ENCODE assay signal across 6 cellular contexts in the genomic region with DNA sequence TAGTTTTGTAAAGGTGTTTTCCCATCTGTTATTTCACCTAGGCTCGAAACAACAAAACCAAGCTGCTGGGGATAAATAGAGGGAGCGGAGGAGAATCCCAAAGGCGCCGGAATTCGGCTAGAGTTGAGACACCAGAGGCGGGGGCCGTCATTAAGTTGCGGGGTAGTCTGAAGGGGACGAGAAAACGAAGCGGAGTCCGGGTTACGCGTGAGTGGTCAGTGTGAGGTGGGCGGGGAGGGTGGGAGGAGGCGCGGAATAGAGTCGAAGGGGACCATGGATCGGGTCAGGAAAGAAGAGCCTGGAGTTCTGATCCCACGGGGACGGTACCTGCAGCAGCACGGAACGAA. TPM values are rescaled to one million over a fixed set of nuclear protein-coding genes. Genes with fewer than 3 reads are reported as not detected.
DNase-seq lines count a peak whose midpoint lies in the region; TF ChIP-seq lines count a peak whose summit lies in the region.

No MANE protein-coding gene starts in this region.

- no peak for TF ChIP-seq POLR2A in thyroid gland (IDR thresholded peaks at IDR 0.05)

- H3K27ac ChIP-seq in thyroid gland: peak overlapping the region; percentile 69 to 90 (median 81)

- intact Hi-C loops in thyroid gland (cut with DNase I): loop anchor here (5.0 kb wide), 1 partner anchor 56 kb away; a partner anchor contains a TSS

- H2AFZ ChIP-seq in Loucy (ENCODE audit: low read length): peak overlapping the region; percentile 88

- H3K4me1 ChIP-seq in Loucy (ENCODE audit: insufficient read depth, low read length, poor library complexity, severe bottlenecking) (peaks cover 32% of the 10 kb centered on the region), thyroid gland (peaks cover 8 to 11% of the 10 kb centered on the region in 2 donors)

- WGBS in thyroid gland, 2 donors: 0 to 1% methylated on average over 23 of the region's 23 CpGs

- peaks cover 15% of the 10 kb centered on the region for H4K20me1 ChIP-seq in Loucy (ENCODE audit: insufficient read depth, low read length, poor library complexity, severe bottlenecking)

- H3K9ac ChIP-seq in Loucy (ENCODE audit: low read depth, low read length, poor library complexity, severe bottlenecking): peak overlapping the region; percentile 98

- DNase-seq in GM06990 (ENCODE audit: extremely low read depth, insufficient read length): no peak
- peak; percentile 12 for DNase-seq in globus pallidus (ENCODE audit: low spot score)
- no peak for DNase-seq in thyroid gland
- DNase-seq in NCI-H82 (lab: John Stamatoyannopoulos, UW): no peak
- DNase-seq in NK-92 treated with Interleukin-12 subunit alpha and Interleukin-12 subunit beta, amount 100 ng/mL, for 24 hours (lab: John Stamatoyannopoulos, UW): no peak

- H3K36me3 ChIP-seq in GM06990 (ENCODE audit: control insufficient read depth, insufficient read depth, low read length) (peaks cover 41% of the 10 kb centered on the region), Loucy (ENCODE audit: insufficient read depth, low read length) (peaks cover 36% of the 10 kb centered on the region; the same call in 1 of the 2 replicates), thyroid gland (peaks cover 37 to 40% of the 10 kb centered on the region in 2 donors)

- no peaks in the 10 kb centered on the region for H3K9me2 ChIP-seq in Loucy (replicated peaks; ENCODE audit: low read depth, low read length)

- H3K27me3 ChIP-seq in GM06990 (replicated peaks; ENCODE audit: control insufficient read depth, insufficient read depth, low read length) (no peaks in the 10 kb centered on the region), Loucy (ENCODE audit: insufficient read depth, low read length, poor library complexity, severe bottlenecking) (no peaks in the 10 kb centered on the region), thyroid gland (no peaks in the 10 kb centered on the region)

- H3K4me3 ChIP-seq in GM06990 (replicated peaks; ENCODE audit: low read depth, low read length) (peak overlapping the region; percentile 94), Loucy (ENCODE audit: low read length, poor library complexity, severe bottlenecking) (peak overlapping the region; percentile 100), thyroid gland (replicated peaks in 1 of 3) (peak overlapping the region; percentile 3 to 83 (median 74))

- peaks cover 60% of the 10 kb centered on the region for H3K79me2 ChIP-seq in Loucy (ENCODE audit: insufficient read depth, low read length)

- H3F3A ChIP-seq in Loucy (ENCODE audit: low read depth): no peaks in the 10 kb centered on the region

- no peak for TF ChIP-seq CTCF in GM06990 (IDR thresholded peaks at IDR 0.05; ENCODE audit: insufficient read depth, low read length, poor library complexity, severe bottlenecking)
- no peak for TF ChIP-seq CTCF in Loucy (conservative IDR thresholded peaks at IDR 0.05; ENCODE audit: low read length)
- TF ChIP-seq CTCF in thyroid gland (IDR thresholded peaks at IDR 0.05): no peak

- peak overlapping the region; percentile 100 for H3K4me2 ChIP-seq in Loucy (ENCODE audit: low read depth, low read length, poor library complexity, severe bottlenecking)

- H3K9me3 ChIP-seq in Loucy (ENCODE audit: insufficient read depth, low read depth, low read length) (no peaks in the 10 kb centered on the region), thyroid gland (no peaks in the 10 kb centered on the region)

RNA-seq across cellular contexts. Expression of a gene that starts 0.4 kb away (rescaled TPM):
- total RNA-seq in thyroid gland: 100 to 1,000 TPM in 3 of 4 donors, 10 to 100 TPM in 1; 95.3 to 153 (median 125) TPM

RNA-seq across cellular contexts. Expression of a gene that starts 0.6 kb away (rescaled TPM):
- total RNA-seq in thyroid gland: 10 to 100 TPM; 13.3 to 25.8 (median 20.2) TPM

RNA-seq across cellular contexts. Expression of a gene that starts 14.6 kb away (rescaled TPM):
- total RNA-seq in thyroid gland: 10 to 100 TPM in 2 of 4 donors, 1 to 10 TPM in 2; 9.2 to 13.1 (median 10.1) TPM

RNA-seq across cellular contexts. Expression of a gene that starts 35.5 kb away (rescaled TPM):
- total RNA-seq in thyroid gland: 10 to 100 TPM in 3 of 4 donors, 1 to 10 TPM in 1; 6.1 to 18.9 (median 13.9) TPM

RNA-seq across cellular contexts. Expression of a gene that starts 56.8 kb away (rescaled TPM):
- total RNA-seq in thyroid gland: 10 to 100 TPM; 21.7 to 25.0 (median 23.3) TPM
